18 cellular contexts compared by ENCODE assay signal in genomic region chr7:2105917-2106316, GRCh38.
A peak's percentile ranks its signal among the peaks of the same experiment; 100 is the strongest.
DNase-seq lines count a peak whose midpoint lies in the region; ATAC-seq and TF ChIP-seq lines count a peak whose summit lies in the region.
"Had no signal": no experiment of that assay in that cellular context is flagged by ENCODE, and none has a peak within 500 bp of the region (broad histone marks: within the 10 kb centered on the region; RNA-seq: fewer than 3 reads in every experiment).

No MANE protein-coding gene starts in this region.

- no peak overlapping the region for H3K23ac ChIP-seq in mesenchymal stem cell (ENCODE audit: low read length in 2 of 2)

- no peak overlapping the region for H2AFZ ChIP-seq in mesenchymal stem cell (ENCODE audit: low read depth, low read length)

- peaks cover 0 to 25% (median 0%) of the 10 kb centered on the region in 11 experiments; a peak in 4 of 22 replicates for H3K27me3 ChIP-seq in BLaER1 treated with 17β-estradiol and CSF1 and Interleukin-3, amounts not matched to agents 10 nM and 100 nM
- no peaks in the 10 kb centered on the region for H3K27me3 ChIP-seq in mesenchymal stem cell (ENCODE audit: control insufficient read depth in 1 of 2, insufficient read depth in 1 of 2, low read length in 2 of 2)
- H3K27me3 ChIP-seq: MG63, suprapubic skin had no signal

- no peak overlapping the region for H2BK15ac ChIP-seq in mesenchymal stem cell (ENCODE audit: low read depth, poor library complexity, severe bottlenecking)

- H4K20me1 ChIP-seq in BLaER1 treated with 17β-estradiol and CSF1 and Interleukin-3, amounts not matched to agents 10 nM and 100 nM, result peaks cover 4 to 88% (median 63%) of the 10 kb centered on the region in 11 experiments; a peak in 18 of 22 replicates

- TF ChIP-seq CTCF in coronary artery (IDR thresholded peaks at IDR 0.05), result no peak

- H3K36me3 ChIP-seq in BLaER1 treated with 17β-estradiol and CSF1 and Interleukin-3, amounts not matched to agents 10 nM and 100 nM, result peaks cover 0 to 13% (median 0%) of the 10 kb centered on the region in 11 experiments; a peak in 5 of 22 replicates
- H3K36me3 ChIP-seq in mesenchymal stem cell (ENCODE audit: control insufficient read depth in 1 of 2, insufficient read depth in 2 of 2, low read depth in 1 of 2, low read length in 2 of 2), result peaks cover 0 to 29% of the 10 kb centered on the region in 2 experiments
- H3K36me3 ChIP-seq: MG63, suprapubic skin had no signal

- H2AK5ac ChIP-seq in mesenchymal stem cell (ENCODE audit: low read length, severe bottlenecking), result no peak overlapping the region

- H3K4ac ChIP-seq in mesenchymal stem cell (ENCODE audit: low read depth in 1 of 2, low read length in 2 of 2), result no peak overlapping the region

- WGBS in mesenchymal stem cell, result 85% methylated on average over 17 of the region's 17 CpGs

- peak overlapping the region; percentile 25 for H4K91ac ChIP-seq in mesenchymal stem cell (ENCODE audit: low read length)

- H3K4me2 ChIP-seq in BLaER1 treated with 17β-estradiol and CSF1 and Interleukin-3, amounts not matched to agents 10 nM and 100 nM, result peak overlapping the region; percentile 75 to 99 (median 95)
- no peak overlapping the region for H3K4me2 ChIP-seq in mesenchymal stem cell (ENCODE audit: low read length, poor library complexity, severe bottlenecking)

- H3K9me3 ChIP-seq in BLaER1 treated with 17β-estradiol and CSF1 and Interleukin-3, amounts not matched to agents 10 nM and 100 nM (replicated peaks in 1 of 11), result no peaks in the 10 kb centered on the region
- no peaks in the 10 kb centered on the region for H3K9me3 ChIP-seq in mesenchymal stem cell (ENCODE audit: control insufficient read depth, low read length)
- H3K9me3 ChIP-seq: MG63, suprapubic skin had no signal

- POLR2A ChIA-PET in HEK293T (lab: Yijun Ruan, JAX), result no interaction called here

- peak overlapping the region in 7 of 11 experiments; percentile 63 to 88 (median 84); a peak in 13 of 22 replicates for H3K27ac ChIP-seq in BLaER1 treated with 17β-estradiol and CSF1 and Interleukin-3, amounts not matched to agents 10 nM and 100 nM
- H3K27ac ChIP-seq in angular gyrus (ENCODE audit: low read depth, low read length) (peak overlapping the region; percentile 98), mesenchymal stem cell (ENCODE audit: low read length, poor library complexity, severe bottlenecking) (no peak overlapping the region), coronary artery (peak overlapping the region in 1 of 2 donors; percentile 11)
- H3K27ac ChIP-seq: suprapubic skin had no signal

- H3K9ac ChIP-seq in BLaER1 treated with 17β-estradiol and CSF1 and Interleukin-3, amounts not matched to agents 10 nM and 100 nM, result peak overlapping the region in 6 of 11 experiments; percentile 39 to 80 (median 78); a peak in 10 of 22 replicates
- no peak overlapping the region for H3K9ac ChIP-seq in mesenchymal stem cell (ENCODE audit: low read length)

- no peak overlapping the region for H3K18ac ChIP-seq in mesenchymal stem cell (ENCODE audit: low read depth in 1 of 2, low read length in 2 of 2)

- H3K4me3 ChIP-seq in BLaER1 treated with 17β-estradiol and CSF1 and Interleukin-3, amounts not matched to agents 10 nM and 100 nM, result peak overlapping the region in 2 of 10 experiments; percentile 43 to 51; a peak in 3 of 20 replicates
- H3K4me3 ChIP-seq in mesenchymal stem cell (ENCODE audit: insufficient read depth in 1 of 2, low read depth in 1 of 2, low read length in 2 of 2) (no peak overlapping the region), coronary artery (no peak overlapping the region)
- H3K4me3 ChIP-seq: MG63, SK-N-MC, suprapubic skin had no signal

- peaks cover 13% of the 10 kb centered on the region for H3K79me1 ChIP-seq in mesenchymal stem cell (replicated peaks; ENCODE audit: low read length, poor library complexity, severe bottlenecking)

- no peak overlapping the region for H3K14ac ChIP-seq in mesenchymal stem cell (ENCODE audit: low read length in 2 of 2)

- DNase-seq in HEK293T (ENCODE audit: extremely low spot score) (peak; percentile 53), mesenchymal stem cell (no peak), NCI-H2227 treated with DMSO at 0.1 percent for 48 hours (lab: John Stamatoyannopoulos, UW) (no peak), coronary artery (ENCODE audit: low spot score) (no peak), GM19240 (ENCODE audit: insufficient read length, low spot score) (no peak)
- DNase-seq: activated CD4-positive, alpha-beta T cell treated with anti-CD3 and anti-CD28 coated beads, Interleukin-2, amount 50 U/mL, for 48 hours; foreskin fibroblast; left ventricle myocardium superior; MG63; NCI-H1930; NCI-H526 treated with DMSO at 0.1 percent for 48 hours; stimulated activated CD4-positive, alpha-beta T cell treated with anti-CD3 and anti-CD28 coated beads, Interleukin-2, amount 100 ng/mL, for 48 hours had no signal

- CTCF ChIA-PET in HEK293T (lab: Yijun Ruan, JAX), result no interaction called here

- no peak overlapping the region for H2BK5ac ChIP-seq in mesenchymal stem cell (ENCODE audit: low read depth, low read length, poor library complexity, severe bottlenecking)

- H3K4me1 ChIP-seq in BLaER1 treated with 17β-estradiol and CSF1 and Interleukin-3, amounts not matched to agents 10 nM and 100 nM, result peaks cover 78 to 100% (median 97%) of the 10 kb centered on the region in 10 experiments
- H3K4me1 ChIP-seq in mesenchymal stem cell (ENCODE audit: control insufficient read depth, insufficient read depth, low read depth, low read length), result peaks cover 34% of the 10 kb centered on the region

- no peak overlapping the region for H2BK120ac ChIP-seq in mesenchymal stem cell (ENCODE audit: low read depth, low read length)

- no peak for ATAC-seq in GM21723 (IDR thresholded peaks at IDR 0.05; ENCODE audit: unreplicated experiment)
- ATAC-seq: left ventricle myocardium superior, Panc1 had no signal

- no peak overlapping the region for H2BK12ac ChIP-seq in mesenchymal stem cell (ENCODE audit: low read length in 2 of 2)

- H4K8ac ChIP-seq in mesenchymal stem cell (ENCODE audit: low read length), result no peak overlapping the region

TF ChIP-seq in HEK293T, 16 proteins besides CTCF, POLR2A, EP300 and RAD21:
- no peak for TF ChIP-seq BHLHE40 (IDR thresholded peaks at IDR 0.05; ENCODE audit: borderline replicate concordance)
- TF ChIP-seq SP1 (IDR thresholded peaks at IDR 0.05), result no peak
- TF ChIP-seq ARNT (IDR thresholded peaks at IDR 0.05), result no peak
